ENCODE assay signal across 8 cellular contexts in the genomic region with DNA sequence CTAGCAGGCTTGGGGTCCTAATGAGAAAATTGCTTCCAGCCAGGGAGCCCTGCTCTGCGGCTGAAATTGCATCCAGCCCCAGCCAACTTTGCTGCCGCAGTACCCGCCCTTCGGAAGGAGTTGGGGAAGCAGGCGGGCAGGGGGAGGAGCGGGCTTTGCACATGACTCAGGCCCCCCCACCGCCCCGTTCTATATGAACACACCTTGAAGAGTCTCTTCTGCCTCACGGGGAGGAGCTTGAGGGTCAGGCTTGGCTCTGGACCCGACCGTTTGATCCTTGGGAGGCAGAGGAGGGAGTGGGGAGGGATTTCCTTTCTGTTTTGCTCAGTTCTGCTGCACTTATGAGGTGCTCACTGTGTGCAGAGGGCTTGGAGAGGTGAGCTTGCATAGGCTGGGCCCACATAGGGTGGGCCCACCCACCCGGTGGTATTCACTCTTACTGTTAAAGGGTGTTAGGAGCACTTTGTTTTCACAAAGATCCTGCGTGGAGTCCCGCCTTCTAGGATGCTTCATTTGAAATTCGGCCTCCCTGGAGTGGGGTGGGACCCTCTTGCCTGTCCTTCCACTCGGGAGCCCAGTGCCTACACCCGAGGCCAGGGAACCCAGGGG. TPM values are rescaled to one million over a fixed set of nuclear protein-coding genes. Genes with fewer than 3 reads are reported as not detected.
DNase-seq lines count a peak whose midpoint lies in the region; ATAC-seq, FAIRE-seq and TF ChIP-seq lines count a peak whose summit lies in the region.
"Had no signal": no experiment of that assay in that cellular context is flagged by ENCODE, and none has a peak within 500 bp of the region (broad histone marks: within the 10 kb centered on the region; RNA-seq: fewer than 3 reads in every experiment).

No MANE protein-coding gene starts in this region.

- CTCF ChIA-PET in activated CD8-positive, alpha-beta T cell treated with anti-CD3 and anti-CD28 coated beads, Interleukin-2, amount 10 ng/mL, durations not matched to agents 7 days and 5 days (lab: Charles Lee), result interaction anchor here (0.7 to 3.8 kb wide), 4 partner anchors 10 to 79 kb away, joined by 3 to 21 read pairs (median 7); no protein-coding TSS in a partner anchor

- no peak for ATAC-seq in lung (ENCODE audit: insufficient read depth, low FRiP score)
- no peak for ATAC-seq in activated CD8-positive, alpha-beta T cell treated with anti-CD3 and anti-CD28 coated beads, Interleukin-2, amount 10 ng/mL, durations not matched to agents 7 days and 5 days

- H3K4me1 Mint-ChIP-seq in activated CD8-positive, alpha-beta T cell treated with anti-CD3 and anti-CD28 coated beads, Interleukin-2, amount 10 ng/mL, durations not matched to agents 7 days and 5 days (ENCODE audit: low read depth), result peaks cover 12% of the 10 kb centered on the region

- no peaks in the 10 kb centered on the region for H3K36me3 ChIP-seq in colonic mucosa
- no peaks in the 10 kb centered on the region for H3K36me3 ChIP-seq in lung (ENCODE audit: control insufficient read depth in 2 of 2, insufficient read depth in 2 of 2, low read length in 2 of 2)

- H3K4me3 ChIP-seq in colonic mucosa, result no peak overlapping the region
- H3K4me3 ChIP-seq in lung, result no peak overlapping the region

- H3K27ac ChIP-seq in colonic mucosa (peak overlapping the region; percentile 82), lung (ENCODE audit: low read depth in 1 of 2, low read length in 1 of 2) (peak overlapping the region; percentile 89 to 98)

- no peaks in the 10 kb centered on the region for H3K36me3 Mint-ChIP-seq in activated CD8-positive, alpha-beta T cell treated with anti-CD3 and anti-CD28 coated beads, Interleukin-2, amount 10 ng/mL, durations not matched to agents 7 days and 5 days (ENCODE audit: low read depth)

- POLR2A ChIA-PET in activated CD8-positive, alpha-beta T cell treated with anti-CD3 and anti-CD28 coated beads, Interleukin-2, amount 10 ng/mL, durations not matched to agents 7 days and 5 days (lab: Charles Lee), result no interaction called here

- 32 to 63% methylated on average over 16 to 17 of the region's 17 CpGs for WGBS in lung, 2 donors

- H3K9me3 Mint-ChIP-seq in activated CD8-positive, alpha-beta T cell treated with anti-CD3 and anti-CD28 coated beads, Interleukin-2, amount 10 ng/mL, durations not matched to agents 7 days and 5 days (ENCODE audit: insufficient read depth), result no peaks in the 10 kb centered on the region
- H3K9me3 Mint-ChIP-seq: central memory CD8-positive, alpha-beta T cell had no signal

- peak; percentile 68; the same call in 1 of the 2 replicates for TF ChIP-seq EP300 in Ishikawa (IDR thresholded peaks at IDR 0.05; ENCODE audit: borderline replicate concordance)

- peak; percentile 35 for FAIRE-seq in urothelium cell line (lab: Jason Lieb, UNC)

- no peaks in the 10 kb centered on the region for H3K27me3 ChIP-seq in colonic mucosa
- no peaks in the 10 kb centered on the region for H3K27me3 ChIP-seq in lung (ENCODE audit: control insufficient read depth, insufficient read depth)

- H3K9ac ChIP-seq in colonic mucosa (ENCODE audit: low read depth in 2 of 2, low read length in 2 of 2), result peak overlapping the region; percentile 64 to 71

- H3K9me3 ChIP-seq in colonic mucosa (no peaks in the 10 kb centered on the region), lung (ENCODE audit: control insufficient read depth in 2 of 2, insufficient read depth in 1 of 2, low read length in 1 of 2) (no peaks in the 10 kb centered on the region)

- no peak for TF ChIP-seq CTCF in colonic mucosa (IDR thresholded peaks at IDR 0.05)
- no peak for TF ChIP-seq CTCF in lung (IDR thresholded peaks at IDR 0.05; ENCODE audit: control extremely low read depth, extremely low read depth)

- no peak overlapping the region for H3K27ac Mint-ChIP-seq in activated CD8-positive, alpha-beta T cell treated with anti-CD3 and anti-CD28 coated beads, Interleukin-2, amount 10 ng/mL, durations not matched to agents 7 days and 5 days

- H3K4me3 Mint-ChIP-seq in activated CD8-positive, alpha-beta T cell treated with anti-CD3 and anti-CD28 coated beads, Interleukin-2, amount 10 ng/mL, durations not matched to agents 7 days and 5 days, result no peak overlapping the region
- H3K4me3 Mint-ChIP-seq: central memory CD8-positive, alpha-beta T cell had no signal

- peaks cover 34% of the 10 kb centered on the region for H3K4me1 ChIP-seq in colonic mucosa
- H3K4me1 ChIP-seq in lung (ENCODE audit: control insufficient read depth in 2 of 2, insufficient read depth in 2 of 2, low read length in 2 of 2), result peaks cover 15 to 65% of the 10 kb centered on the region in 2 donors

- TF ChIP-seq RAD21 in Ishikawa (IDR thresholded peaks at IDR 0.05; ENCODE audit: low read depth), result no peak; the same call in 1 of the 2 replicates

- H3K27me3 Mint-ChIP-seq in activated CD8-positive, alpha-beta T cell treated with anti-CD3 and anti-CD28 coated beads, Interleukin-2, amount 10 ng/mL, durations not matched to agents 7 days and 5 days (ENCODE audit: low read depth), result peaks cover 20% of the 10 kb centered on the region

- no peak for DNase-seq in colonic mucosa
- DNase-seq in lung (ENCODE audit: low spot score), result peak; percentile 88
- peak; percentile 82 for DNase-seq in urothelium cell line (ENCODE audit: low spot score)
- no peak for DNase-seq in activated gamma-delta T cell treated with Interleukin-2 at 50 U/mL for 16 hours
- DNase-seq in effector CD4-positive, alpha-beta T cell, result no peak
- DNase-seq in activated CD8-positive, alpha-beta T cell treated with anti-CD3 and anti-CD28 coated beads, Interleukin-2, amount 10 ng/mL, durations not matched to agents 7 days and 5 days, result no peak

- intact Hi-C loops in colonic mucosa (cut with DNase I), result no loop called here

TF ChIP-seq in Ishikawa, 13 proteins besides CTCF, POLR2A, EP300 and RAD21:
- TF ChIP-seq CEBPB (IDR thresholded peaks at IDR 0.05) (no peak; the same call in 1 of the 2 replicates), TEAD4 (IDR thresholded peaks at IDR 0.05) (peak; percentile 46; the same call in 1 of the 2 replicates), TCF12 (IDR thresholded peaks at IDR 0.05; ENCODE audit: low read depth) (peak; percentile 75), FOXM1 (IDR thresholded peaks at IDR 0.05; ENCODE audit: borderline replicate concordance, low read depth) (no peak), TAF1 (IDR thresholded peaks at IDR 0.05; ENCODE audit: low read depth) (0 out of 2 replicates have a peak, but pooled peaks have one; percentile 62), ZBTB7A (IDR thresholded peaks at IDR 0.05; ENCODE audit: low read depth) (no peak; the same call in none of the 2 replicates), EGR1 (IDR thresholded peaks at IDR 0.05) (no peak), CREB1 (IDR thresholded peaks at IDR 0.05; ENCODE audit: low read depth) (no peak), YY1 (IDR thresholded peaks at IDR 0.05; ENCODE audit: low read depth) (peak; percentile 16; the same call in 1 of the 2 replicates), NFIC (IDR thresholded peaks at IDR 0.05) (peak; percentile 68)
- TF ChIP-seq, protein P1, sequence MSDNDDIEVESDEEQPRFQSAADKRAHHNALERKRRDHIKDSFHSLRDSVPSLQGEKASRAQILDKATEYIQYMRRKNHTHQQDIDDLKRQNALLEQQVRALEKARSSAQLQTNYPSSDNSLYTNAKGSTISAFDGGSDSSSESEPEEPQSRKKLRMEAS (IDR thresholded peaks at IDR 0.05), result peak; percentile 80
- TF ChIP-seq, protein P2, sequence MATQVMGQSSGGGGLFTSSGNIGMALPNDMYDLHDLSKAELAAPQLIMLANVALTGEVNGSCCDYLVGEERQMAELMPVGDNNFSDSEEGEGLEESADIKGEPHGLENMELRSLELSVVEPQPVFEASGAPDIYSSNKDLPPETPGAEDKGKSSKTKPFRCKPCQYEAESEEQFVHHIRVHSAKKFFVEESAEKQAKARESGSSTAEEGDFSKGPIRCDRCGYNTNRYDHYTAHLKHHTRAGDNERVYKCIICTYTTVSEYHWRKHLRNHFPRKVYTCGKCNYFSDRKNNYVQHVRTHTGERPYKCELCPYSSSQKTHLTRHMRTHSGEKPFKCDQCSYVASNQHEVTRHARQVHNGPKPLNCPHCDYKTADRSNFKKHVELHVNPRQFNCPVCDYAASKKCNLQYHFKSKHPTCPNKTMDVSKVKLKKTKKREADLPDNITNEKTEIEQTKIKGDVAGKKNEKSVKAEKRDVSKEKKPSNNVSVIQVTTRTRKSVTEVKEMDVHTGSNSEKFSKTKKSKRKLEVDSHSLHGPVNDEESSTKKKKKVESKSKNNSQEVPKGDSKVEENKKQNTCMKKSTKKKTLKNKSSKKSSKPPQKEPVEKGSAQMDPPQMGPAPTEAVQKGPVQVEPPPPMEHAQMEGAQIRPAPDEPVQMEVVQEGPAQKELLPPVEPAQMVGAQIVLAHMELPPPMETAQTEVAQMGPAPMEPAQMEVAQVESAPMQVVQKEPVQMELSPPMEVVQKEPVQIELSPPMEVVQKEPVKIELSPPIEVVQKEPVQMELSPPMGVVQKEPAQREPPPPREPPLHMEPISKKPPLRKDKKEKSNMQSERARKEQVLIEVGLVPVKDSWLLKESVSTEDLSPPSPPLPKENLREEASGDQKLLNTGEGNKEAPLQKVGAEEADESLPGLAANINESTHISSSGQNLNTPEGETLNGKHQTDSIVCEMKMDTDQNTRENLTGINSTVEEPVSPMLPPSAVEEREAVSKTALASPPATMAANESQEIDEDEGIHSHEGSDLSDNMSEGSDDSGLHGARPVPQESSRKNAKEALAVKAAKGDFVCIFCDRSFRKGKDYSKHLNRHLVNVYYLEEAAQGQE (IDR thresholded peaks at IDR 0.05; ENCODE audit: low read depth), result no peak
- TF ChIP-seq, protein P3, sequence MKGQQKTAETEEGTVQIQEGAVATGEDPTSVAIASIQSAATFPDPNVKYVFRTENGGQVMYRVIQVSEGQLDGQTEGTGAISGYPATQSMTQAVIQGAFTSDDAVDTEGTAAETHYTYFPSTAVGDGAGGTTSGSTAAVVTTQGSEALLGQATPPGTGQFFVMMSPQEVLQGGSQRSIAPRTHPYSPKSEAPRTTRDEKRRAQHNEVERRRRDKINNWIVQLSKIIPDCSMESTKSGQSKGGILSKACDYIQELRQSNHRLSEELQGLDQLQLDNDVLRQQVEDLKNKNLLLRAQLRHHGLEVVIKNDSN (IDR thresholded peaks at IDR 0.05), result peak; percentile 77

RNA-seq across cellular contexts. Expression of a gene that starts 46.5 kb away (rescaled TPM):
- total RNA-seq in colonic mucosa (1 to 10 TPM; 3.6 to 4.5 TPM), lung (10 to 100 TPM; 12.9 to 25.9 TPM)
- polyA plus RNA-seq in lung, result 10 to 100 TPM; 15.5 to 34.1 TPM
- total RNA-seq in activated CD8-positive, alpha-beta T cell treated with anti-CD3 and anti-CD28 coated beads, Interleukin-2, amount 10 ng/mL, durations not matched to agents 7 days and 5 days, result 1 to 10 TPM; 3.3 to 3.8 TPM

Comparison
In these comparisons a context has a peak if more than half of its experiments do, and no peak if none do; other contexts are left out.
1. DNase-seq: peak in lung (single experiment) and urothelium cell line (single experiment); none in colonic mucosa (single experiment), activated gamma-delta T cell treated with Interleukin-2 at 50 U/mL for 16 hours (single experiment), effector CD4-positive, alpha-beta T cell (single experiment) and activated CD8-positive, alpha-beta T cell treated with anti-CD3 and anti-CD28 coated beads, Interleukin-2, amount 10 ng/mL, durations not matched to agents 7 days and 5 days (single experiment).